In the genomic region with DNA sequence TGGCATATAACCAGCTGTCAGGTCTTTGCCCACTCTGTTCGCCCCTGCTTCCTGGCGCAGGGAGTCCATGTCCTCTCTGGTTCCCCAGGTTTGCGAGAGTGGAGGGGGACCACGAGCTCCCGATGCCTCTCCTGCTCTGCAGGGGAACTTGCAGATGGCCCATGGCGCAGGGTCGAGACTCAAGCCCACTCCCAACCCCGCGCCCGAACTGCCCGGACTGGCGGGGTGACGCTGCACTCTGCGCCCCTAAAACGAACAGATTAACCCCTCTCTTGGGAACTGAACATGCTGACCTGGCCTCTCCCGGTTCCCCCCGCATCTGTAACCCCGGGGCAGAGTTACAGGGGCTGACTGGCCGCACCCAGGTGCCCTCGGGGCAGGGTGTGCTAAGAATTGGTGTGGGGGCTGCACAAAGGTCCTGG, we compare ENCODE assay signal across 8 cellular contexts. TPM values are rescaled to one million over a fixed set of nuclear protein-coding genes. Genes with fewer than 3 reads are reported as not detected.
DNase-seq lines count a peak whose midpoint lies in the region; ATAC-seq and TF ChIP-seq lines count a peak whose summit lies in the region.

No MANE protein-coding gene starts in this region.

- no peak for TF ChIP-seq POLR2A in right lobe of liver (IDR thresholded peaks at IDR 0.05)

- H3K4me3 ChIP-seq in adipocyte (ENCODE audit: low read length) (peak overlapping the region; percentile 98), right lobe of liver (peak overlapping the region; percentile 82 to 94 (median 86))

- H3K4me1 ChIP-seq in adipocyte (ENCODE audit: control insufficient read depth, insufficient read depth, low read length) (peaks cover 23% of the 10 kb centered on the region), right lobe of liver (peaks cover 0 to 45% (median 6%) of the 10 kb centered on the region in 4 donors)

- H3K36me3 ChIP-seq in adipocyte (ENCODE audit: control insufficient read depth, insufficient read depth, low read length, severe bottlenecking) (peaks cover 5% of the 10 kb centered on the region), right lobe of liver (peaks cover 0 to under 1% (median 0%) of the 10 kb centered on the region in 4 donors)

- no peak overlapping the region for H3K27ac Mint-ChIP-seq in activated naive CD4-positive, alpha-beta T cell treated with anti-CD3 and anti-CD28 coated beads for 36 hours
- peak overlapping the region; percentile 89 for H3K27ac Mint-ChIP-seq in type B pancreatic cell

- H3K9me3 Mint-ChIP-seq in activated naive CD4-positive, alpha-beta T cell treated with anti-CD3 and anti-CD28 coated beads for 36 hours: no peaks in the 10 kb centered on the region
- H3K9me3 Mint-ChIP-seq in type B pancreatic cell: no peaks in the 10 kb centered on the region

- H3K27me3 ChIP-seq in adipocyte (replicated peaks; ENCODE audit: control insufficient read depth, insufficient read depth, low read length) (no peaks in the 10 kb centered on the region), right lobe of liver (no peaks in the 10 kb centered on the region)

- CTCF ChIA-PET in activated naive CD4-positive, alpha-beta T cell treated with anti-CD3 and anti-CD28 coated beads for 36 hours (lab: Charles Lee): interaction anchor here (0.6 to 4.4 kb wide), 5 partner anchors 17 to 282 kb away, joined by 3 to 24 read pairs (median 3); partner anchors contain the start of gene SLC7A6

- WGBS in right lobe of liver (ENCODE audit: insufficient coverage, low coverage, low lambda C conversion rate, missing lambda C conversion rate): 17% methylated on average over 1 of the region's 20 CpGs

- DNase-seq in activated naive CD4-positive, alpha-beta T cell treated with anti-CD3 and anti-CD28 coated beads for 36 hours: no peak
- DNase-seq in activated naive CD4-positive, alpha-beta T cell (lab: John Stamatoyannopoulos, UW): no peak
- DNase-seq in adipocyte (ENCODE audit: low read depth): no peak
- DNase-seq in right lobe of liver: peak in 1 of 3 donors; percentile 57
- DNase-seq in type B pancreatic cell (ENCODE audit: extremely low spot score, unreplicated experiment): no peak
- DNase-seq in RPMI8226: no peak
- no peak for DNase-seq in DMS153 (lab: John Stamatoyannopoulos, UW)
- no peak for DNase-seq in NCI-H2107 treated with DMSO at 0.1 percent for 48 hours (lab: John Stamatoyannopoulos, UW; ENCODE audit: unreplicated experiment)

- TF ChIP-seq CTCF in right lobe of liver (IDR thresholded peaks at IDR 0.05) (no peak), type B pancreatic cell (conservative IDR thresholded peaks at IDR 0.05) (no peak)

- H3K27ac ChIP-seq in right lobe of liver: peak overlapping the region in 1 of 3 donors; percentile 21

- peak in 1 of 4 donors; percentile 2 for ATAC-seq in right lobe of liver

- peak overlapping the region; percentile 90 for H3K4me3 Mint-ChIP-seq in activated naive CD4-positive, alpha-beta T cell treated with anti-CD3 and anti-CD28 coated beads for 36 hours
- H3K4me3 Mint-ChIP-seq in type B pancreatic cell: peak overlapping the region; percentile 99

- H3K9me3 ChIP-seq in adipocyte (ENCODE audit: control insufficient read depth, low read length): no peaks in the 10 kb centered on the region
- no peaks in the 10 kb centered on the region for H3K9me3 ChIP-seq in right lobe of liver

- H3K36me3 Mint-ChIP-seq in activated naive CD4-positive, alpha-beta T cell treated with anti-CD3 and anti-CD28 coated beads for 36 hours (ENCODE audit: low read depth): peaks cover 2% of the 10 kb centered on the region
- H3K36me3 Mint-ChIP-seq in type B pancreatic cell: no peaks in the 10 kb centered on the region

- H3K27me3 Mint-ChIP-seq in activated naive CD4-positive, alpha-beta T cell treated with anti-CD3 and anti-CD28 coated beads for 36 hours (ENCODE audit: low read depth): no peaks in the 10 kb centered on the region
- H3K27me3 Mint-ChIP-seq in type B pancreatic cell: no peaks in the 10 kb centered on the region

- H3K4me1 Mint-ChIP-seq in activated naive CD4-positive, alpha-beta T cell treated with anti-CD3 and anti-CD28 coated beads for 36 hours (ENCODE audit: low read depth): peaks cover 24% of the 10 kb centered on the region
- H3K4me1 Mint-ChIP-seq in type B pancreatic cell (ENCODE audit: unreplicated experiment): peaks cover 5% of the 10 kb centered on the region

- H3K9ac ChIP-seq in adipocyte (ENCODE audit: low read length): peak overlapping the region; percentile 92

- intact Hi-C loops in activated naive CD4-positive, alpha-beta T cell treated with anti-CD3 and anti-CD28 coated beads for 36 hours (cut with micrococcal nuclease): loop anchor here (2.0 kb wide), 1 partner anchor 20 kb away; the partner anchor contains the start of gene SLC7A6
- intact Hi-C loops in right lobe of liver (cut with DNase I): loop anchor here in 1 of 2 donors (5.0 kb wide), 1 partner anchor 83 kb away; no protein-coding TSS in a partner anchor

RNA-seq across cellular contexts. Expression of gene PLA2G15, which starts 0.7 kb away (rescaled TPM):
- total RNA-seq in activated naive CD4-positive, alpha-beta T cell treated with anti-CD3 and anti-CD28 coated beads for 36 hours: 1 to 10 TPM; 4.2 to 5.4 TPM
- total RNA-seq in right lobe of liver: 10 to 100 TPM in 5 of 6 experiments, 1 to 10 TPM in 1; 9.7 to 21.2 (median 13.7) TPM
- 20.1 and 22.1 TPM in 2 replicates for total RNA-seq in type B pancreatic cell (ENCODE audit: low replicate concordance)

RNA-seq across cellular contexts. Expression of gene ESRP2, which starts 8.6 kb away (rescaled TPM):
- under 1 TPM; 0.21 to 0.35 TPM for total RNA-seq in activated naive CD4-positive, alpha-beta T cell treated with anti-CD3 and anti-CD28 coated beads for 36 hours
- total RNA-seq in right lobe of liver (100 to 1,000 TPM in 1 of 6 experiments, 10 to 100 TPM in 5; 44.8 to 102 (median 57.9) TPM), type B pancreatic cell (ENCODE audit: low replicate concordance) (65.6 and 150 TPM in 2 replicates)

RNA-seq across cellular contexts. Expression of gene SLC7A6, which starts 19.8 kb away (rescaled TPM):
- 10 to 100 TPM; 79.4 to 83.4 TPM for total RNA-seq in activated naive CD4-positive, alpha-beta T cell treated with anti-CD3 and anti-CD28 coated beads for 36 hours
- total RNA-seq in right lobe of liver (1 to 10 TPM; 1.6 to 9.6 (median 4.5) TPM), type B pancreatic cell (ENCODE audit: low replicate concordance) (41.1 and 47.3 TPM in 2 replicates)

Comparison
In these comparisons a context has a peak if more than half of its experiments do, and no peak if none do; other contexts are left out.
1. RNA of gene ESRP2, which starts 8.6 kb away (total RNA-seq): 44.8 to 102 TPM in right lobe of liver and 65.6 to 150 TPM in type B pancreatic cell; 0.21 to 0.35 TPM in activated naive CD4-positive, alpha-beta T cell treated with anti-CD3 and anti-CD28 coated beads for 36 hours; every median in the first group is over 10 times any median in the second.